Comparison of ENCODE assay signal across 19 cellular contexts in the genomic region with DNA sequence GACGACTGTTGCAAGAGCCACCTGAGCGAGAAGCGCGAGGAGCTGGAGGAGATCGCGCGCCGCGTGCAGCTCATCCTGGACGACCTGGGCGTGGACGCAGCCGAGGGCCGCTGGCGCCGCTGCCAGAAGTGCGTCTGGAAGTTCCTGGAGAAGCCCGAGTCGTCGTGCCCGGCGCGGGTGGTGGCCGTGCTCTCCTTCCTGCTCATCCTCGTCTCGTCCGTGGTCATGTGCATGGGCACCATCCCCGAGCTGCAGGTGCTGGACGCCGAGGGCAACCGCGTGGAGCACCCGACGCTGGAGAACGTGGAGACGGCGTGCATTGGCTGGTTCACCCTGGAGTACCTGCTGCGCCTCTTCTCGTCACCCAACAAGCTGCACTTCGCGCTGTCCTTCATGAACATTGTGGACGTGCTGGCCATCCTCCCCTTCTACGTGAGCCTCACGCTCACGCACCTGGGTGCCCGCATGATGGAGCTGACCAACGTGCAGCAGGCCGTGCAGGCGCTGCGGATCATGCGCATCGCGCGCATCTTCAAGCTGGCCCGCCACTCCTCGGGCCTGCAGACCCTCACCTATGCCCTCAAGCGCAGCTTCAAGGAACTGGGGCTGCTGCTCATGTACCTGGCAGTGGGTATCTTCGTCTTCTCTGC. TPM values are rescaled to one million over a fixed set of nuclear protein-coding genes. Genes with fewer than 3 reads are reported as not detected.
DNase-seq lines count a peak whose midpoint lies in the region; ATAC-seq and TF ChIP-seq lines count a peak whose summit lies in the region.
"Had no signal": no experiment of that assay in that cellular context is flagged by ENCODE, and none has a peak within 500 bp of the region (broad histone marks: within the 10 kb centered on the region; RNA-seq: fewer than 3 reads in every experiment).

No MANE protein-coding gene starts in this region.

- H4K8ac ChIP-seq in trophoblast cell (ENCODE audit: low read depth, low read length), result no peak overlapping the region

- no peak overlapping the region for H3K4me2 ChIP-seq in trophoblast cell (ENCODE audit: low read length)
- H3K4me2 ChIP-seq: KMS-11 had no signal

- ATAC-seq in gastroesophageal sphincter, result no peak
- ATAC-seq in GM18505 (IDR thresholded peaks at IDR 0.05; ENCODE audit: unreplicated experiment), result no peak
- ATAC-seq: activated CD8-positive, alpha-beta T cell treated with anti-CD3 and anti-CD28 coated beads, Interleukin-2, amount 10 ng/mL, durations not matched to agents 7 days and 5 days had no signal

- TF ChIP-seq POLR2A in gastroesophageal sphincter (IDR thresholded peaks at IDR 0.05), result no peak
- TF ChIP-seq POLR2A in GM18505 (IDR thresholded peaks at IDR 0.05; ENCODE audit: borderline replicate concordance, extremely low read depth, insufficient read depth, insufficient read length), result no peak

- BruUV-seq in Caco-2 (replicated peaks; lab: Mats Ljungman, UMichigan), result no TSS peak

- H3K4me3 ChIP-seq in Caco-2 (ENCODE audit: low read depth, low read length), result no peak overlapping the region
- H3K4me3 ChIP-seq in HUES48 (ENCODE audit: low read depth, low read length), result peak overlapping the region; percentile 71; the same call in 1 of the 2 replicates
- peak overlapping the region; percentile 15 to 51 for H3K4me3 ChIP-seq in gastroesophageal sphincter
- H3K4me3 ChIP-seq in trophoblast cell (ENCODE audit: low read depth, low read length), result peak overlapping the region; percentile 38

- intact Hi-C loops in Caco-2 (cut with micrococcal nuclease; ENCODE audit: unreplicated experiment), result loop anchor here (5.0 kb wide), 1 partner anchor 219 kb away; a partner anchor contains a TSS

- H3K4me1 Mint-ChIP-seq in Caco-2 (ENCODE audit: low read depth, unreplicated experiment), result peaks cover 7% of the 10 kb centered on the region

- H3K27me3 ChIP-seq in Caco-2 (replicated peaks; ENCODE audit: control insufficient read depth, insufficient read depth, low read length) (no peaks in the 10 kb centered on the region), HUES48 (ENCODE audit: control insufficient read depth, insufficient read depth, low read length) (peaks cover 42% of the 10 kb centered on the region), gastroesophageal sphincter (peaks cover 49% of the 10 kb centered on the region), trophoblast cell (ENCODE audit: insufficient read depth, low read length) (peaks cover 23% of the 10 kb centered on the region)

- H3K36me3 Mint-ChIP-seq in Caco-2 (ENCODE audit: insufficient read depth, unreplicated experiment), result no peaks in the 10 kb centered on the region

- H3K23ac ChIP-seq in trophoblast cell (ENCODE audit: low read length), result no peak overlapping the region

- peaks cover 10% of the 10 kb centered on the region for H3K27me3 Mint-ChIP-seq in Caco-2 (ENCODE audit: insufficient read depth, unreplicated experiment)

- H2AFZ ChIP-seq in trophoblast cell (ENCODE audit: insufficient read depth, low read length, poor library complexity), result no peak overlapping the region

- H3K18ac ChIP-seq in trophoblast cell (ENCODE audit: low read length), result no peak overlapping the region

- H3K79me1 ChIP-seq in trophoblast cell (ENCODE audit: low read length), result peaks cover 2% of the 10 kb centered on the region

- no peak overlapping the region for H4K12ac ChIP-seq in trophoblast cell (ENCODE audit: low read depth, low read length)

- H3K4me1 ChIP-seq in Caco-2 (no peaks in the 10 kb centered on the region), HUES48 (ENCODE audit: control insufficient read depth, insufficient read depth, low read length) (peaks cover 11% of the 10 kb centered on the region), gastroesophageal sphincter (peaks cover 0 to 21% (median 0%) of the 10 kb centered on the region in 3 donors), trophoblast cell (ENCODE audit: control insufficient read depth in 1 of 2, insufficient read depth in 2 of 2, low read length in 2 of 2) (peaks cover 6 to 8% of the 10 kb centered on the region in 2 experiments)
- H3K4me1 ChIP-seq: BE2C had no signal

- no peak overlapping the region for H2BK120ac ChIP-seq in trophoblast cell (ENCODE audit: insufficient read depth, low read length, poor library complexity)

- no peak for TF ChIP-seq EP300 in gastroesophageal sphincter (IDR thresholded peaks at IDR 0.05)

- H3K9ac ChIP-seq in HUES48 (ENCODE audit: low read depth, low read length), result no peak overlapping the region
- H3K9ac ChIP-seq in trophoblast cell (ENCODE audit: low read length), result no peak overlapping the region
- H3K9ac ChIP-seq: KMS-11 had no signal

- no peak overlapping the region for H3K4ac ChIP-seq in trophoblast cell (ENCODE audit: low read depth, low read length)

- H2BK5ac ChIP-seq in trophoblast cell (ENCODE audit: low read depth, low read length, poor library complexity), result no peak overlapping the region

- DNase-seq in Caco-2 (peak in 1 of 2 experiments; percentile 28), trophoblast cell (peak; percentile 22 to 40), DMS 273 (lab: John Stamatoyannopoulos, UW; ENCODE audit: unreplicated experiment) (no peak)
- DNase-seq in activated CD4-positive, alpha-beta T cell treated with anti-CD3 and anti-CD28 coated beads for 1 hour, result no peak
- DNase-seq: activated CD8-positive, alpha-beta T cell treated with anti-CD3 and anti-CD28 coated beads, Interleukin-2, amount 10 ng/mL, durations not matched to agents 7 days and 5 days; adrenal gland; BE2C; central memory CD4-positive, alpha-beta T cell; DMS 273 treated with DMSO at 0.1 percent for 48 hours; effector CD4-positive, alpha-beta T cell; GOT3; mesenchymal stem cell; occipital lobe; stimulated activated CD4-positive, alpha-beta T cell treated with anti-CD3 and anti-CD28 coated beads, Interleukin-4, amount 100 ng/mL, for 1 hour had no signal

- WGBS in gastroesophageal sphincter (ENCODE audit: low coverage in 1 of 2), 2 donors, result 83% methylated on average over 27 of the region's 58 CpGs; no CpG with 5 or more reads in 1 of the 2 donors
- WGBS in trophoblast cell (ENCODE audit: extremely low coverage, insufficient coverage, insufficient read length), result no CpG with 5 or more reads among the region's 58 CpGs

- H4K91ac ChIP-seq in trophoblast cell (ENCODE audit: low read depth, low read length), result no peak overlapping the region

- H3K36me3 ChIP-seq in Caco-2 (ENCODE audit: control insufficient read depth, insufficient read depth, low read length) (no peaks in the 10 kb centered on the region), HUES48 (ENCODE audit: control insufficient read depth, insufficient read depth, low read length) (no peaks in the 10 kb centered on the region), gastroesophageal sphincter (no peaks in the 10 kb centered on the region), trophoblast cell (ENCODE audit: control insufficient read depth in 1 of 2, insufficient read depth in 2 of 2, low read length in 2 of 2) (no peaks in the 10 kb centered on the region)
- H3K36me3 ChIP-seq: adrenal gland, BE2C had no signal

- POLR2A ChIA-PET in Caco-2 (lab: Charles Lee), result no interaction called here

- no peak overlapping the region for H3K14ac ChIP-seq in trophoblast cell (ENCODE audit: low read length)

- no peaks in the 10 kb centered on the region for H3K9me3 Mint-ChIP-seq in Caco-2 (ENCODE audit: unreplicated experiment)
- H3K9me3 Mint-ChIP-seq: activated T-helper 1 cell treated with anti-CD3 and anti-CD28 coated beads, Interleukin-12 subunit alpha, Interleukin-12 subunit beta, Interleukin-2, Interleukin-4 antibody, amounts not matched to agents 30 ng/mL and 10 ng/mL and 1 ng/mL, durations not matched to agents 14 hours and 24 hours and 36 hours had no signal

- no peak overlapping the region for H3K27ac Mint-ChIP-seq in Caco-2 (ENCODE audit: unreplicated experiment)
- H3K27ac Mint-ChIP-seq: activated CD8-positive, alpha-beta T cell treated with anti-CD3 and anti-CD28 coated beads, Interleukin-2, amount 10 ng/mL, durations not matched to agents 7 days and 5 days; activated T-helper 1 cell treated with anti-CD3 and anti-CD28 coated beads, Interleukin-12 subunit alpha, Interleukin-12 subunit beta, Interleukin-2, Interleukin-4 antibody, amounts not matched to agents 30 ng/mL and 10 ng/mL and 1 ng/mL, durations not matched to agents 14 hours and 24 hours and 36 hours had no signal

- TF ChIP-seq CTCF in Caco-2 (IDR thresholded peaks at IDR 0.05; ENCODE audit: insufficient read depth in 1 of 2, low read depth in 1 of 2, low read length in 1 of 2, severe bottlenecking in 1 of 2, unreplicated experiment in 1 of 2) (no peak), gastroesophageal sphincter (IDR thresholded peaks at IDR 0.05) (no peak)

- H2AK5ac ChIP-seq in trophoblast cell (ENCODE audit: low read length), result no peak overlapping the region

- CTCF ChIA-PET in Caco-2 (lab: Charles Lee), result interaction anchor here (0.9 to 2.0 kb wide), 4 partner anchors 22 to 81 kb away, joined by 3 to 10 read pairs (median 6); no protein-coding TSS in a partner anchor

- H3K27ac ChIP-seq in HUES48 (ENCODE audit: low read depth, low read length), result no peak overlapping the region
- peak overlapping the region in 2 of 4 donors; percentile 45 to 76 for H3K27ac ChIP-seq in gastroesophageal sphincter
- H3K27ac ChIP-seq in trophoblast cell (ENCODE audit: low read depth, low read length), result no peak overlapping the region
- H3K27ac ChIP-seq: adrenal gland, KMS-11 had no signal

- no peak overlapping the region for H2BK12ac ChIP-seq in trophoblast cell (ENCODE audit: low read length)

- peak overlapping the region; percentile 58 for H3K4me3 Mint-ChIP-seq in Caco-2 (ENCODE audit: unreplicated experiment)
- H3K4me3 Mint-ChIP-seq: activated CD8-positive, alpha-beta T cell treated with anti-CD3 and anti-CD28 coated beads, Interleukin-2, amount 10 ng/mL, durations not matched to agents 7 days and 5 days; activated T-helper 1 cell treated with anti-CD3 and anti-CD28 coated beads, Interleukin-12 subunit alpha, Interleukin-12 subunit beta, Interleukin-2, Interleukin-4 antibody, amounts not matched to agents 30 ng/mL and 10 ng/mL and 1 ng/mL, durations not matched to agents 14 hours and 24 hours and 36 hours had no signal

- H3K9me3 ChIP-seq in Caco-2, result no peaks in the 10 kb centered on the region
- no peaks in the 10 kb centered on the region for H3K9me3 ChIP-seq in HUES48 (ENCODE audit: control insufficient read depth, insufficient read depth, low read length)
- H3K9me3 ChIP-seq in gastroesophageal sphincter, result no peaks in the 10 kb centered on the region
- H3K9me3 ChIP-seq in trophoblast cell (ENCODE audit: insufficient read depth, low read depth, low read length), result peaks cover 14% of the 10 kb centered on the region
- H3K9me3 ChIP-seq: adrenal gland, BE2C had no signal

- no peaks in the 10 kb centered on the region for H3K79me2 ChIP-seq in trophoblast cell (ENCODE audit: control insufficient read depth, insufficient read depth, low read length, poor library complexity)

RNA-seq across cellular contexts. Expression of a gene that starts 1.2 kb away (rescaled TPM):
- total RNA-seq in Caco-2 (2022) (0.28 and 0.29 TPM in 2 replicates), gastroesophageal sphincter (10 to 100 TPM in 2 of 4 donors, 1 to 10 TPM in 1, not detected in 1; 6.1 to 47.7 (median 29.1) TPM)
- 1.3 and 1.5 TPM in 2 replicates for polyA plus RNA-seq in trophoblast cell (2013)
- total RNA-seq: activated CD8-positive, alpha-beta T cell treated with anti-CD3 and anti-CD28 coated beads, Interleukin-2, amount 10 ng/mL, durations not matched to agents 7 days and 5 days; activated T-helper 1 cell treated with anti-CD3 and anti-CD28 coated beads, Interleukin-12 subunit alpha, Interleukin-12 subunit beta, Interleukin-2, Interleukin-4 antibody, amounts not matched to agents 30 ng/mL and 10 ng/mL and 1 ng/mL, durations not matched to agents 14 hours and 24 hours and 36 hours had no signal

Comparison
In these comparisons a context has a peak if more than half of its experiments do, and no peak if none do; other contexts are left out.
1. DNase-seq: peak in trophoblast cell (2 of 2); none in activated CD4-positive, alpha-beta T cell treated with anti-CD3 and anti-CD28 coated beads for 1 hour (single experiment) and DMS 273 (single experiment).